1 cellular context compared by ENCODE assay signal in the genomic region with DNA sequence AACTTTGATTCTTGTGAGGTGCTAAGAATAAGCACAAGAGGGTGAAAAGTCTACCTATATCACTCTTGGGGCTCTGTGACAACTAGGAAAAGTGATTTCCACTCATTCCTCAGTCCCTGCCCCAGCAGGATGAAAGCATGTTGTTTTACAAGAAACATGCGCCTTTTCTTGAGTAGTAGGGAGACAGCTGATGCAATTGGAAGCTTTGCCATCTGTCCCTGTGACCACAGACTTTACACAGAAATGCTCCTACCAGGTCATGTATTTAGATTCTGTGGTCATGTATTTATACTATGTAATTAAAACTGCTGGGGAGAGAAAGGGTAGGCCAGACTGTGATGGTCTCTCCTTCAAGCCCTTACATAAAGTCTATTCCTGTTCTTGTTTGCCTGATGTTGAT.
TF ChIP-seq lines count a peak whose summit lies in the region.

No MANE protein-coding gene starts in this region.

TF ChIP-seq in SK-N-SH treated with all-trans-retinoic acid at 6 μM for 48 hours, 23 proteins besides CTCF, POLR2A, EP300 and RAD21 (continued from another document):
- TF ChIP-seq, protein P1, sequence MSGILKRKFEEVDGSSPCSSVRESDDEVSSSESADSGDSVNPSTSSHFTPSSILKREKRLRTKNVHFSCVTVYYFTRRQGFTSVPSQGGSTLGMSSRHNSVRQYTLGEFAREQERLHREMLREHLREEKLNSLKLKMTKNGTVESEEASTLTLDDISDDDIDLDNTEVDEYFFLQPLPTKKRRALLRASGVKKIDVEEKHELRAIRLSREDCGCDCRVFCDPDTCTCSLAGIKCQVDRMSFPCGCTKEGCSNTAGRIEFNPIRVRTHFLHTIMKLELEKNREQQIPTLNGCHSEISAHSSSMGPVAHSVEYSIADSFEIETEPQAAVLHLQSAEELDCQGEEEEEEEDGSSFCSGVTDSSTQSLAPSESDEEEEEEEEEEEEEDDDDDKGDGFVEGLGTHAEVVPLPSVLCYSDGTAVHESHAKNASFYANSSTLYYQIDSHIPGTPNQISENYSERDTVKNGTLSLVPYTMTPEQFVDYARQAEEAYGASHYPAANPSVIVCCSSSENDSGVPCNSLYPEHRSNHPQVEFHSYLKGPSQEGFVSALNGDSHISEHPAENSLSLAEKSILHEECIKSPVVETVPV (CRISPR knock-in tag; IDR thresholded peaks at IDR 0.05): no peak
- TF ChIP-seq SNAI2 (CRISPR knock-in tag; IDR thresholded peaks at IDR 0.05): no peak
- TF ChIP-seq TCF4 (CRISPR knock-in tag; IDR thresholded peaks at IDR 0.05; ENCODE audit: borderline replicate concordance): no peak
